Comparison of ENCODE assay signal across 8 cellular contexts in genomic region chr7:92135100-92135429, GRCh38. TPM values are rescaled to one million over a fixed set of nuclear protein-coding genes. Genes with fewer than 3 reads are reported as not detected.
DNase-seq lines count a peak whose midpoint lies in the region; ATAC-seq and TF ChIP-seq lines count a peak whose summit lies in the region.

No MANE protein-coding gene starts in this region.

- H3K14ac ChIP-seq in trophoblast cell (ENCODE audit: low read length): peak overlapping the region; percentile 71

- intact Hi-C loops in activated CD8-positive, alpha-beta T cell treated with anti-CD3 and anti-CD28 coated beads for 36 hours (cut with micrococcal nuclease): no loop called here

- H3K27ac ChIP-seq in gastroesophageal sphincter (peak overlapping the region; percentile 84 to 97 (median 96)), trophoblast cell (ENCODE audit: low read depth, low read length) (peak overlapping the region; percentile 89)

- TF ChIP-seq EP300 in gastroesophageal sphincter (IDR thresholded peaks at IDR 0.05): no peak

- H3K9me3 ChIP-seq in gastroesophageal sphincter (no peaks in the 10 kb centered on the region), trophoblast cell (ENCODE audit: insufficient read depth, low read depth, low read length) (peaks cover 1% of the 10 kb centered on the region)

- peak overlapping the region; percentile 67 for H4K12ac ChIP-seq in trophoblast cell (ENCODE audit: low read depth, low read length)

- peak overlapping the region; percentile 62 for H3K4me2 ChIP-seq in trophoblast cell (ENCODE audit: low read length)

- H3K4ac ChIP-seq in trophoblast cell (ENCODE audit: low read depth, low read length): peak overlapping the region; percentile 18

- H3K79me1 ChIP-seq in trophoblast cell (ENCODE audit: low read length): peaks cover 20% of the 10 kb centered on the region

- H3K36me3 ChIP-seq in gastroesophageal sphincter (peaks cover 0 to 11% of the 10 kb centered on the region in 2 donors), trophoblast cell (ENCODE audit: control insufficient read depth in 1 of 2, insufficient read depth in 2 of 2, low read length in 2 of 2) (peaks cover 0 to 2% of the 10 kb centered on the region in 2 experiments)

- H4K91ac ChIP-seq in trophoblast cell (ENCODE audit: low read depth, low read length): peak overlapping the region; percentile 99

- H3K27me3 ChIP-seq in gastroesophageal sphincter (no peaks in the 10 kb centered on the region), trophoblast cell (ENCODE audit: insufficient read depth, low read length) (no peaks in the 10 kb centered on the region)

- peak overlapping the region; percentile 34 for H4K8ac ChIP-seq in trophoblast cell (ENCODE audit: low read depth, low read length)

- H3K4me3 ChIP-seq in gastroesophageal sphincter (peak overlapping the region; percentile 85 to 92), trophoblast cell (ENCODE audit: low read depth, low read length) (peak overlapping the region; percentile 100)

- H2AK5ac ChIP-seq in trophoblast cell (ENCODE audit: low read length): no peak overlapping the region

- ATAC-seq in activated CD8-positive, alpha-beta T cell treated with anti-CD3 and anti-CD28 coated beads for 36 hours: no peak
- ATAC-seq in gastroesophageal sphincter (no peak), HG02623 (IDR thresholded peaks at IDR 0.05; ENCODE audit: unreplicated experiment) (no peak)

- peaks cover 0 to 30% (median 0%) of the 10 kb centered on the region in 3 donors for H3K4me1 ChIP-seq in gastroesophageal sphincter
- H3K4me1 ChIP-seq in trophoblast cell (ENCODE audit: control insufficient read depth in 1 of 2, insufficient read depth in 2 of 2, low read length in 2 of 2): peaks cover 0 to 7% of the 10 kb centered on the region in 2 experiments

- TF ChIP-seq CTCF in activated CD8-positive, alpha-beta T cell treated with anti-CD3 and anti-CD28 coated beads for 36 hours (IDR thresholded peaks at IDR 0.05): no peak
- no peak for TF ChIP-seq CTCF in gastroesophageal sphincter (IDR thresholded peaks at IDR 0.05)

- no peak overlapping the region for H3K23ac ChIP-seq in trophoblast cell (ENCODE audit: low read length)

- peaks cover 32% of the 10 kb centered on the region for H3K4me1 Mint-ChIP-seq in activated CD8-positive, alpha-beta T cell treated with anti-CD3 and anti-CD28 coated beads for 36 hours (ENCODE audit: low read depth)

- peak overlapping the region; percentile 99 for H2BK5ac ChIP-seq in trophoblast cell (ENCODE audit: low read depth, low read length, poor library complexity)

- POLR2A ChIA-PET in activated CD8-positive, alpha-beta T cell treated with anti-CD3 and anti-CD28 coated beads for 36 hours (lab: Charles Lee): interaction anchor here (0.7 to 1.6 kb wide), 6 partner anchors 12 to 313 kb away, joined by 3 to 5 read pairs (median 4); partner anchors contain the start of genes AKAP9 and GATAD1

- peaks cover 21% of the 10 kb centered on the region for H3K36me3 Mint-ChIP-seq in activated CD8-positive, alpha-beta T cell treated with anti-CD3 and anti-CD28 coated beads for 36 hours (ENCODE audit: low read depth)

- H3K79me2 ChIP-seq in trophoblast cell (ENCODE audit: control insufficient read depth, insufficient read depth, low read length, poor library complexity): peaks cover 17% of the 10 kb centered on the region

- peak overlapping the region; percentile 85 for H2BK120ac ChIP-seq in trophoblast cell (ENCODE audit: insufficient read depth, low read length, poor library complexity)

- CTCF ChIA-PET in activated CD8-positive, alpha-beta T cell treated with anti-CD3 and anti-CD28 coated beads for 36 hours (lab: Charles Lee): interaction anchor here (1.0 to 1.3 kb wide), 3 partner anchors 9 to 255 kb away, joined by 3 to 4 read pairs (median 3); partner anchors contain the start of gene MTERF1

- peak overlapping the region; percentile 100 for H3K27ac Mint-ChIP-seq in activated CD8-positive, alpha-beta T cell treated with anti-CD3 and anti-CD28 coated beads for 36 hours

- no peak for TF ChIP-seq POLR2A in gastroesophageal sphincter (IDR thresholded peaks at IDR 0.05)

- peak overlapping the region; percentile 38 for H2AFZ ChIP-seq in trophoblast cell (ENCODE audit: insufficient read depth, low read length, poor library complexity)

- H3K4me3 Mint-ChIP-seq in activated CD8-positive, alpha-beta T cell treated with anti-CD3 and anti-CD28 coated beads for 36 hours: peak overlapping the region; percentile 99

- H3K9me3 Mint-ChIP-seq in activated CD8-positive, alpha-beta T cell treated with anti-CD3 and anti-CD28 coated beads for 36 hours: no peaks in the 10 kb centered on the region

- no peaks in the 10 kb centered on the region for H3K27me3 Mint-ChIP-seq in activated CD8-positive, alpha-beta T cell treated with anti-CD3 and anti-CD28 coated beads for 36 hours

- H3K18ac ChIP-seq in trophoblast cell (ENCODE audit: low read length): peak overlapping the region; percentile 83

- H3K9ac ChIP-seq in trophoblast cell (ENCODE audit: low read length): peak overlapping the region; percentile 68

- peak; percentile 58 for DNase-seq in NCI-H1694 treated with DMSO at 0.1 percent for 48 hours (lab: John Stamatoyannopoulos, UW)
- no peak for DNase-seq in NCI-H1694 (lab: John Stamatoyannopoulos, UW)
- peak; percentile 44 to 50 for DNase-seq in Kasumi-1 (lab: John Stamatoyannopoulos, UW)
- peak; percentile 29 for DNase-seq in activated CD8-positive, alpha-beta T cell treated with anti-CD3 and anti-CD28 coated beads for 36 hours
- DNase-seq in trophoblast cell: peak in 1 of 2 donors; percentile 48
- no peak for DNase-seq in SKM-1 treated with dmso at 0.1 percent for 144 hours (lab: John Stamatoyannopoulos, UW; ENCODE audit: unreplicated experiment)

- H2BK12ac ChIP-seq in trophoblast cell (ENCODE audit: low read length): no peak overlapping the region

- WGBS in gastroesophageal sphincter (ENCODE audit: low coverage in 1 of 2), 2 donors: 3% methylated on average over 12 of the region's 12 CpGs; no CpG with 5 or more reads in 1 of the 2 donors
- WGBS in trophoblast cell (ENCODE audit: extremely low coverage, insufficient coverage, insufficient read length): no CpG with 5 or more reads among the region's 12 CpGs

RNA-seq across cellular contexts. Expression of gene CYP51A1, which starts 0.8 kb away (rescaled TPM):
- total RNA-seq in activated CD8-positive, alpha-beta T cell treated with anti-CD3 and anti-CD28 coated beads for 36 hours: 10 to 100 TPM; 54.8 to 57.2 TPM
- total RNA-seq in gastroesophageal sphincter: 10 to 100 TPM; 27.7 to 48.3 (median 37.9) TPM
- polyA plus RNA-seq in trophoblast cell (2013): 151 and 152 TPM in 2 replicates

RNA-seq across cellular contexts. Expression of gene LRRD1, which starts 43.9 kb away (rescaled TPM):
- total RNA-seq in activated CD8-positive, alpha-beta T cell treated with anti-CD3 and anti-CD28 coated beads for 36 hours: not detected
- under 1 TPM in 2 of 4 donors, not detected in 2; 0.13 to 0.23 TPM for total RNA-seq in gastroesophageal sphincter
- polyA plus RNA-seq in trophoblast cell (2013): 0.01 and 0.04 TPM in 2 replicates

Comparison
In these comparisons a context has a peak if more than half of its experiments do, and no peak if none do; other contexts are left out.
1. DNase-seq: peak in NCI-H1694 treated with DMSO at 0.1 percent for 48 hours (single experiment), Kasumi-1 (2 of 2) and activated CD8-positive, alpha-beta T cell treated with anti-CD3 and anti-CD28 coated beads for 36 hours (single experiment); none in NCI-H1694 (single experiment) and SKM-1 treated with dmso at 0.1 percent for 144 hours (single experiment).